ENCODE assay signal across 24 cellular contexts in genomic region chr16:85045641-85046471, GRCh38.
"Had no signal": no experiment of that assay in that cellular context is flagged by ENCODE, and none has a peak within 500 bp of the region (broad histone marks: within the 10 kb centered on the region; RNA-seq: fewer than 3 reads in every experiment).

No MANE protein-coding gene starts in this region.

- H3K27ac ChIP-seq: adrenal gland, coronary artery, right lobe of liver, thoracic aorta, WERI-Rb-1 had no signal

- H3K9me3 ChIP-seq: adrenal gland, body of pancreas, heart right ventricle, left lung, mucosa of descending colon, right lobe of liver, thoracic aorta had no signal

- H3K9me3 Mint-ChIP-seq: activated naive CD4-positive, alpha-beta T cell treated with anti-CD3 and anti-CD28 coated beads for 36 hours; activated naive CD8-positive, alpha-beta T cell treated with anti-CD3 and anti-CD28 coated beads for 36 hours; activated T-helper 1 cell treated with anti-CD3 and anti-CD28 coated beads, Interleukin-12 subunit alpha, Interleukin-12 subunit beta, Interleukin-2, Interleukin-4 antibody, amounts not matched to agents 30 ng/mL and 10 ng/mL and 1 ng/mL, durations not matched to agents 14 hours and 24 hours and 36 hours; neural crest cell; stimulated activated naive CD8-positive, alpha-beta T cell treated with anti-CD3 and anti-CD28 coated beads, Interleukin-15, Interleukin-2, amounts not matched to agents 100 ng/mL and 50 ng/mL, for 24 hours had no signal

- H3K36me3 ChIP-seq: adrenal gland, right lobe of liver, thoracic aorta, WERI-Rb-1 had no signal

- H3K4me1 ChIP-seq: right lobe of liver had no signal

- ATAC-seq: activated CD4-positive, CD25-positive, alpha-beta regulatory T cell treated with anti-CD3 and anti-CD28 coated beads, Interleukin-2, amount 50 U/mL, for 24 hours; body of pancreas; mucosa of descending colon; T-helper 17 cell had no signal

- H3K27ac Mint-ChIP-seq: activated naive CD4-positive, alpha-beta T cell treated with anti-CD3 and anti-CD28 coated beads for 36 hours; activated naive CD8-positive, alpha-beta T cell treated with anti-CD3 and anti-CD28 coated beads for 36 hours; activated T-helper 1 cell treated with anti-CD3 and anti-CD28 coated beads, Interleukin-12 subunit alpha, Interleukin-12 subunit beta, Interleukin-2, Interleukin-4 antibody, amounts not matched to agents 30 ng/mL and 10 ng/mL and 1 ng/mL, durations not matched to agents 14 hours and 24 hours and 36 hours; stimulated activated naive CD8-positive, alpha-beta T cell treated with anti-CD3 and anti-CD28 coated beads, Interleukin-15, Interleukin-2, amounts not matched to agents 100 ng/mL and 50 ng/mL, for 24 hours had no signal

- H3K27me3 Mint-ChIP-seq: activated naive CD8-positive, alpha-beta T cell treated with anti-CD3 and anti-CD28 coated beads for 36 hours; stimulated activated naive CD8-positive, alpha-beta T cell treated with anti-CD3 and anti-CD28 coated beads, Interleukin-15, Interleukin-2, amounts not matched to agents 100 ng/mL and 50 ng/mL, for 24 hours; T-helper 17 cell had no signal

- H3K27me3 ChIP-seq: adrenal gland, body of pancreas, heart right ventricle, left lung, right lobe of liver had no signal

- DNase-seq: activated CD4-positive, alpha-beta T cell treated with anti-CD3 and anti-CD28 coated beads for 48 hours; activated CD4-positive, alpha-beta T cell treated with anti-CD3 and anti-CD28 coated beads, Interleukin-2, amount 50 U/mL, for 48 hours; activated CD8-positive, alpha-beta memory T cell treated with anti-CD3 and anti-CD28 coated beads for 24 hours; activated effector memory CD4-positive, alpha-beta T cell treated with anti-CD3 and anti-CD28 coated beads, Interleukin-2, amount 50 U/mL, for 16 hours; activated naive CD4-positive, alpha-beta T cell treated with anti-CD3 and anti-CD28 coated beads for 36 hours; activated naive CD8-positive, alpha-beta T cell treated with anti-CD3 and anti-CD28 coated beads for 36 hours; aorta; heart right ventricle; mucosa of descending colon; right lobe of liver; stimulated activated CD4-positive, alpha-beta T cell treated with anti-CD3 and anti-CD28 coated beads, Interleukin-2, amount 100 ng/mL, for 48 hours; T-helper 17 cell; T1000; trophoblast cell; WERI-Rb-1 had no signal

- H3K4me3 Mint-ChIP-seq: activated naive CD4-positive, alpha-beta T cell treated with anti-CD3 and anti-CD28 coated beads for 36 hours; activated naive CD8-positive, alpha-beta T cell treated with anti-CD3 and anti-CD28 coated beads for 36 hours; activated T-helper 1 cell treated with anti-CD3 and anti-CD28 coated beads, Interleukin-12 subunit alpha, Interleukin-12 subunit beta, Interleukin-2, Interleukin-4 antibody, amounts not matched to agents 30 ng/mL and 10 ng/mL and 1 ng/mL, durations not matched to agents 14 hours and 24 hours and 36 hours; neural crest cell; stimulated activated naive CD8-positive, alpha-beta T cell treated with anti-CD3 and anti-CD28 coated beads, Interleukin-15, Interleukin-2, amounts not matched to agents 100 ng/mL and 50 ng/mL, for 24 hours; T-helper 17 cell had no signal

- H3K4me3 ChIP-seq: adrenal gland, body of pancreas, coronary artery, heart right ventricle, left lung, mucosa of descending colon, right lobe of liver, thoracic aorta had no signal
